In genomic region chr18:33749831-33750230, GRCh38 we compare ENCODE assay signal across 19 cellular contexts.
DNase-seq lines count a peak whose midpoint lies in the region; ATAC-seq and TF ChIP-seq lines count a peak whose summit lies in the region.
"Had no signal": no experiment of that assay in that cellular context is flagged by ENCODE, and none has a peak within 500 bp of the region (broad histone marks: within the 10 kb centered on the region; RNA-seq: fewer than 3 reads in every experiment).

No MANE protein-coding gene starts in this region.

- intact Hi-C loops in tibial artery (cut with DNase I; ENCODE audit: low total_unique reads), result loop anchor here (10.0 kb wide), 1 partner anchor 295 kb away; no protein-coding TSS in a partner anchor

- DNase-seq in OCI-M1 (lab: John Stamatoyannopoulos, UW) (peak; percentile 22), midbrain (lab: John Stamatoyannopoulos, UW) (peak; percentile 8), type B pancreatic cell (ENCODE audit: extremely low spot score, unreplicated experiment) (no peak), DMS 273 (lab: John Stamatoyannopoulos, UW; ENCODE audit: unreplicated experiment) (no peak), tibial artery (no peak), SJCRH30 (no peak)
- DNase-seq: activated CD4-positive, alpha-beta T cell treated with anti-CD3 and anti-CD28 coated beads for 4 hours; BE2C; DMS 273 treated with DMSO at 0.1 percent for 48 hours; left ventricle myocardium inferior; mucosa of descending colon; NCI-H1694; stimulated activated CD4-positive, alpha-beta T cell treated with anti-CD3 and anti-CD28 coated beads, Interleukin-15, amount 100 ng/mL, for 24 hours had no signal

- H3K27ac ChIP-seq in tibial artery (no peak overlapping the region), SJCRH30 (no peak overlapping the region)
- H3K27ac ChIP-seq: left ventricle myocardium inferior, SK-N-MC, thoracic aorta had no signal

- H3K36me3 ChIP-seq in tibial artery (peaks cover 0 to 2% (median 2%) of the 10 kb centered on the region in 3 donors), SJCRH30 (no peaks in the 10 kb centered on the region)
- H3K36me3 ChIP-seq: BE2C, HAP-1, thoracic aorta had no signal

- H3K4me3 ChIP-seq in tibial artery (no peak overlapping the region), SJCRH30 (no peak overlapping the region)
- H3K4me3 ChIP-seq: HAP-1, left ventricle myocardium inferior, mucosa of descending colon, SK-N-MC, thoracic aorta had no signal

- no peak overlapping the region for H3K4me3 Mint-ChIP-seq in type B pancreatic cell
- H3K4me3 Mint-ChIP-seq: stimulated activated effector memory CD8-positive, alpha-beta T cell treated with anti-CD3 and anti-CD28 coated beads, Interleukin-12 subunit alpha, Interleukin-12 subunit beta, amount 100 ng/mL, for 72 hours had no signal

- H3K27me3 ChIP-seq in tibial artery (no peaks in the 10 kb centered on the region), SJCRH30 (no peaks in the 10 kb centered on the region)
- H3K27me3 ChIP-seq: BE2C had no signal

- peak; percentile 47 for ATAC-seq in GM18511 (IDR thresholded peaks at IDR 0.05; ENCODE audit: unreplicated experiment)
- ATAC-seq in HG03442 (IDR thresholded peaks at IDR 0.05; ENCODE audit: unreplicated experiment), result peak; percentile 44
- ATAC-seq: mucosa of descending colon; stimulated activated effector memory CD8-positive, alpha-beta T cell treated with anti-CD3 and anti-CD28 coated beads, Interleukin-12 subunit alpha, Interleukin-12 subunit beta, amount 100 ng/mL, for 72 hours had no signal

- H3K27me3 Mint-ChIP-seq in type B pancreatic cell, result peaks cover 2% of the 10 kb centered on the region

- TF ChIP-seq CTCF in type B pancreatic cell (conservative IDR thresholded peaks at IDR 0.05) (no peak), tibial artery (IDR thresholded peaks at IDR 0.05) (no peak)

- no peak overlapping the region for H3K27ac Mint-ChIP-seq in type B pancreatic cell
- H3K27ac Mint-ChIP-seq: stimulated activated effector memory CD8-positive, alpha-beta T cell treated with anti-CD3 and anti-CD28 coated beads, Interleukin-12 subunit alpha, Interleukin-12 subunit beta, amount 100 ng/mL, for 72 hours had no signal

- H3K4me1 ChIP-seq in tibial artery, result no peaks in the 10 kb centered on the region
- no peaks in the 10 kb centered on the region for H3K4me1 ChIP-seq in SJCRH30
- H3K4me1 ChIP-seq: BE2C, HAP-1, left ventricle myocardium inferior had no signal

- H3K4me1 Mint-ChIP-seq in type B pancreatic cell (ENCODE audit: unreplicated experiment), result peaks cover 12% of the 10 kb centered on the region
- H3K4me1 Mint-ChIP-seq: stimulated activated effector memory CD8-positive, alpha-beta T cell treated with anti-CD3 and anti-CD28 coated beads, Interleukin-12 subunit alpha, Interleukin-12 subunit beta, amount 100 ng/mL, for 72 hours had no signal

- H3K9me3 ChIP-seq in tibial artery (no peaks in the 10 kb centered on the region), SJCRH30 (replicated peaks) (no peaks in the 10 kb centered on the region)
- H3K9me3 ChIP-seq: BE2C, HAP-1, left ventricle myocardium inferior, mucosa of descending colon, thoracic aorta had no signal

- H3K36me3 Mint-ChIP-seq in type B pancreatic cell, result peaks cover 5% of the 10 kb centered on the region
- H3K36me3 Mint-ChIP-seq: stimulated activated effector memory CD8-positive, alpha-beta T cell treated with anti-CD3 and anti-CD28 coated beads, Interleukin-12 subunit alpha, Interleukin-12 subunit beta, amount 100 ng/mL, for 72 hours had no signal

- H3K9me3 Mint-ChIP-seq in type B pancreatic cell, result no peaks in the 10 kb centered on the region

Comparison
In these comparisons a context has a peak if more than half of its experiments do, and no peak if none do; other contexts are left out.
1. DNase-seq: peak in OCI-M1 (single experiment) and midbrain (single experiment); none in type B pancreatic cell (single experiment), DMS 273 (single experiment), tibial artery (0 of 2) and SJCRH30 (0 of 2).